Comparison of ENCODE assay signal across 1 cellular context in genomic region chr1:205243355-205244191, GRCh38.
TF ChIP-seq lines count a peak whose summit lies in the region.

No MANE protein-coding gene starts in this region.

TF ChIP-seq in GM12878, 131 proteins besides CTCF, POLR2A, EP300 and RAD21 (continued from another document):
- TF ChIP-seq BCL3 (IDR thresholded peaks at IDR 0.05; ENCODE audit: borderline replicate concordance, insufficient read depth, low read depth, low read length, poor library complexity, severe bottlenecking) (no peak), PKNOX1 (IDR thresholded peaks at IDR 0.05) (peak; percentile 27; the same call in 1 of the 2 replicates)
